Comparison of ENCODE assay signal across 8 cellular contexts in genomic region chr6:52595000-52595795, GRCh38. TPM values are rescaled to one million over a fixed set of nuclear protein-coding genes. Genes with fewer than 3 reads are reported as not detected.
DNase-seq lines count a peak whose midpoint lies in the region; ATAC-seq and TF ChIP-seq lines count a peak whose summit lies in the region.

No MANE protein-coding gene starts in this region.

- H3K4me3 ChIP-seq in ACC112 (ENCODE audit: low read depth, low read length), result peak overlapping the region; percentile 56
- peak overlapping the region; percentile 41 for H3K4me3 ChIP-seq in coronary artery
- no peak overlapping the region for H3K4me3 ChIP-seq in mucosa of descending colon

- no peaks in the 10 kb centered on the region for H3K27me3 ChIP-seq in ACC112 (ENCODE audit: insufficient read depth, low read length)

- no peaks in the 10 kb centered on the region for H3K79me2 ChIP-seq in ACC112 (ENCODE audit: control insufficient read depth, insufficient read depth, low read length, unreplicated experiment)

- no peak for TF ChIP-seq CTCF in coronary artery (IDR thresholded peaks at IDR 0.05)
- TF ChIP-seq CTCF in mucosa of descending colon (IDR thresholded peaks at IDR 0.05), result no peak

- intact Hi-C loops in mucosa of descending colon (cut with DNase I, micrococcal nuclease), result loop anchor here (5.0 to 10.0 kb wide), 2 partner anchors 70 to 178 kb away; no protein-coding TSS in a partner anchor

- peak; percentile 68 for ATAC-seq in GM18517 (IDR thresholded peaks at IDR 0.05; ENCODE audit: unreplicated experiment)
- peak; percentile 66 for ATAC-seq in HG02938 (IDR thresholded peaks at IDR 0.05; ENCODE audit: unreplicated experiment)
- peak; percentile 90 for ATAC-seq in mucosa of descending colon

- peak overlapping the region; percentile 10 for H2AFZ ChIP-seq in ACC112 (ENCODE audit: low read length, unreplicated experiment)

- H3K36me3 ChIP-seq in ACC112 (ENCODE audit: insufficient read depth, low read length), result no peaks in the 10 kb centered on the region
- no peaks in the 10 kb centered on the region for H3K36me3 ChIP-seq in mucosa of descending colon (ENCODE audit: low read depth)

- peak; percentile 72 for DNase-seq in NCI-H510A treated with DMSO at 0.1 percent for 48 hours (lab: John Stamatoyannopoulos, UW)
- DNase-seq in coronary artery (ENCODE audit: low spot score), result peak; percentile 80
- peak; percentile 61 to 65 (median 64) for DNase-seq in mucosa of descending colon
- no peak for DNase-seq in NCI-H774 (lab: John Stamatoyannopoulos, UW)
- DNase-seq in superior temporal gyrus (ENCODE audit: extremely low spot score), result no peak

- no peaks in the 10 kb centered on the region for H3K9me3 ChIP-seq in mucosa of descending colon

- H3K4me1 ChIP-seq in ACC112 (ENCODE audit: control insufficient read depth, insufficient read depth, low read length, unreplicated experiment) (peaks cover 64% of the 10 kb centered on the region), mucosa of descending colon (ENCODE audit: low read depth) (peaks cover 8% of the 10 kb centered on the region)

- peak overlapping the region; percentile 97 for H3K27ac ChIP-seq in ACC112 (ENCODE audit: low read depth, low read length)
- peak overlapping the region; percentile 70 to 89 for H3K27ac ChIP-seq in coronary artery

RNA-seq across cellular contexts. Expression of gene TRAM2, which starts 18.3 kb away (rescaled TPM):
- total RNA-seq in mucosa of descending colon, result 10 to 100 TPM; 20.3 to 25.0 (median 24.1) TPM

Comparison
In these comparisons a context has a peak if more than half of its experiments do, and no peak if none do; other contexts are left out.
1. DNase-seq: peak in NCI-H510A treated with DMSO at 0.1 percent for 48 hours (single experiment), coronary artery (single experiment) and mucosa of descending colon (3 of 3); none in NCI-H774 (single experiment) and superior temporal gyrus (single experiment).
2. Peak in every context shown above with its lines, with median percentiles within 50 percentile points of each other: ATAC-seq.